ENCODE assay signal across 1 cellular context in the genomic region with DNA sequence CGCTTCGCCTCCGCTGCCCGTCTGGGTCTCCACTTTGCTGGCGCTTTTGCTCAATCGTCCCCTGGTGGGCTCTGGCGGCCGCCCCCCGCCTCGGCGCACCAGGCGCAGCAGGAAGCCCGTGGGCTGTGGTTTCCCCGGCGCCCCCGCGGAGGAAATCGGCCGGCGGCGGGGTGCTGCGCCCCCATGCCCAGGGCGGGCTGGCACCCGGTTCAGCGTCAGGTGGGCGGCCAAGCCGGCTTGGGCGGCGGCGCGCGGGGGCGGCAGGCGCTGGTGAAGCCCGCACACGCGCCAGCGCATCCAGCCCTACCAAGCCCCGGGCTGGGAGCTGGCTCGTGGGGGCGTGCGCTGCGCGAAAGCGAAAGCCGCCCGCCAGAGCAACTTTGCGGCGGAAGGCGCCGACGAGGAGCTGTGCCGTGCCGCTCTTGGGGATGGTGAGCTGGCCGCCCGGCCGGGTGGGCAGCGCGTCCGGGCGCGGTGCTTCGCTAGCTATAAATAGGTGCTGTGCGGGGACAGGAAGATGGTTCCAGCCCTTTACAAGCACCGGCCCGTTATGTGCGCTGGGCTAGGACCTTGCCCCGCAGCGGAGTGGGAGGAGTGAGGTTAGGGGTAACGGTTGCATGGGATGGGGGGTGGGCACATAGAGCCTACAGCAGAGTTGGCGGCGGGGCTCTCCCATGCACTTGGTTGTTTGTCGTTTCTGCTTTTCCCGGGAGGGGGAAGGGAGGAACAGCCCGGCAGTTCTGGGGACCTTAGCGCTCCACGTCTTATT.
TF ChIP-seq lines count a peak whose summit lies in the region.

No MANE protein-coding gene starts in this region.

TF ChIP-seq in HCT116, 20 proteins besides CTCF, POLR2A, EP300 and RAD21 (continued from another document):
- TF ChIP-seq EGR1 (IDR thresholded peaks at IDR 0.05; ENCODE audit: low read depth) = peak; percentile 54; the same call in 1 of the 2 replicates
TF ChIP-seq in HCT116: peak in this region for 1.
